In genomic region chr14:105558449-105559154, GRCh38 we compare ENCODE assay signal across 8 cellular contexts. TPM values are rescaled to one million over a fixed set of nuclear protein-coding genes. Genes with fewer than 3 reads are reported as not detected.
DNase-seq lines count a peak whose midpoint lies in the region; ATAC-seq and TF ChIP-seq lines count a peak whose summit lies in the region.
"Not testable (repeated sequence)": the region's sequence is repeated elsewhere in the genome, so short reads cannot be mapped to it uniquely, and the experiment has no call there.

No MANE protein-coding gene starts in this region.

- H2BK12ac ChIP-seq in H9 (ENCODE audit: insufficient read length, low read depth, low read length) = not testable (repeated sequence)

- not testable (repeated sequence) for H3K79me1 ChIP-seq in H9 (ENCODE audit: insufficient read depth, low read depth, low read length, poor library complexity, severe bottlenecking)

- not testable (repeated sequence) for H3K4me3 Mint-ChIP-seq in Calu3 (ENCODE audit: low read depth, unreplicated experiment); H9; activated T-cell treated with anti-CD3 and anti-CD28 coated beads, Interleukin-2, amount 50 U/mL, for 72 hours

- TF ChIP-seq CTCF in Calu3 (IDR thresholded peaks at IDR 0.05; ENCODE audit: unreplicated experiment) (peak; percentile 63), H9 (conservative IDR thresholded peaks at IDR 0.05) (0 out of 3 replicates have a peak, but pooled peaks have one; percentile 16), Panc1 (IDR thresholded peaks at IDR 0.05) (peak; percentile 55), kidney epithelial cell (IDR thresholded peaks at IDR 0.05; ENCODE audit: insufficient read depth, low read length, poor library complexity, severe bottlenecking) (peak; percentile 2), osteoblast (IDR thresholded peaks at IDR 0.05; ENCODE audit: extremely low read depth, low read depth, low read length) (peak; percentile 9)

- intact Hi-C loops in Calu3 (cut with micrococcal nuclease; ENCODE audit: unreplicated experiment); Panc1 (cut with micrococcal nuclease; ENCODE audit: unreplicated experiment); aorta (cut with DNase I): not testable (repeated sequence)

- H3K4me2 ChIP-seq in H9 (ENCODE audit: insufficient read depth, insufficient read length, low read length); osteoblast (ENCODE audit: insufficient read depth, low read length): not testable (repeated sequence)

- H3K23me2 ChIP-seq in H9 (ENCODE audit: insufficient read length, low read depth, low read length, poor library complexity, severe bottlenecking) = not testable (repeated sequence)

- H3K36me3 Mint-ChIP-seq in Calu3 (ENCODE audit: insufficient read depth, unreplicated experiment); activated T-cell treated with anti-CD3 and anti-CD28 coated beads, Interleukin-2, amount 50 U/mL, for 72 hours (ENCODE audit: insufficient read depth in 2 of 2): not testable (repeated sequence)
- peaks cover 9 to 14% (median 12%) of the 10 kb centered on the region in 3 experiments for H3K36me3 Mint-ChIP-seq in H9 (ENCODE audit: insufficient read depth in 1 of 3, low read depth in 3 of 3)

- not testable (repeated sequence) for H4K20me1 ChIP-seq in H9 (ENCODE audit: control insufficient read depth, insufficient read depth, insufficient read length); osteoblast (ENCODE audit: insufficient read depth, low read length)

- H2BK15ac ChIP-seq in H9 (ENCODE audit: low read depth, low read length) = not testable (repeated sequence)

- not testable (repeated sequence) for H2AFZ ChIP-seq in H9 (ENCODE audit: low read length); osteoblast (ENCODE audit: low read length)

- H2BK5ac ChIP-seq in H9 (ENCODE audit: insufficient read length, low read length) = not testable (repeated sequence)

- not testable (repeated sequence) for H2BK20ac ChIP-seq in H9 (ENCODE audit: low read depth, low read length, poor library complexity, severe bottlenecking)

- H3T11ph ChIP-seq in H9 (ENCODE audit: low read length) = not testable (repeated sequence)

- H3K56ac ChIP-seq in H9 (ENCODE audit: insufficient read length, low read depth, low read length) = not testable (repeated sequence)

- not testable (repeated sequence) for H3K9me3 Mint-ChIP-seq in Calu3 (ENCODE audit: low read depth, unreplicated experiment); activated T-cell treated with anti-CD3 and anti-CD28 coated beads, Interleukin-2, amount 50 U/mL, for 72 hours
- H3K9me3 Mint-ChIP-seq in H9 = peaks cover 47 to 59% of the 10 kb centered on the region in 2 experiments

- not testable (repeated sequence) for H4K91ac ChIP-seq in H9 (ENCODE audit: insufficient read length, low read depth, low read length)

- CTCF ChIA-PET in Calu3 (lab: Charles Lee); Panc1 (lab: Charles Lee): not testable (repeated sequence)

- H3K4me1 Mint-ChIP-seq in Calu3 (ENCODE audit: low read depth, unreplicated experiment); H9: not testable (repeated sequence)
- H3K4me1 Mint-ChIP-seq in activated T-cell treated with anti-CD3 and anti-CD28 coated beads, Interleukin-2, amount 50 U/mL, for 72 hours (ENCODE audit: low read depth) = peaks cover 16% of the 10 kb centered on the region

- not testable (repeated sequence) for H3K23ac ChIP-seq in H9 (ENCODE audit: insufficient read length, low read depth, low read length)

- BruUV-seq in Calu3 (replicated peaks; lab: Mats Ljungman, UMichigan); Panc1 (replicated peaks; lab: Mats Ljungman, UMichigan): not testable (repeated sequence)

- peaks cover 27% of the 10 kb centered on the region for H3K9me3 ChIP-seq in H9 (ENCODE audit: control insufficient read depth, low read depth, low read length)
- not testable (repeated sequence) for H3K9me3 ChIP-seq in Panc1 (ENCODE audit: control insufficient read depth, insufficient read depth, low read depth, low read length); osteoblast (ENCODE audit: low read depth, low read length); aorta (ENCODE audit: control insufficient read depth, low read length)

- WGBS in H9 (ENCODE audit: extremely low coverage, insufficient read length, low lambda C conversion rate) = no CpG with 5 or more reads among the region's 28 CpGs
- 79 to 83% methylated on average over 16 to 19 of the region's 28 CpGs for WGBS in aorta, 2 donors

- H3K79me2 ChIP-seq in H9 (ENCODE audit: insufficient read depth, low read length); osteoblast (ENCODE audit: insufficient read depth, low read length): not testable (repeated sequence)

- H3K4me3 ChIP-seq in Panc1 (ENCODE audit: low read depth in 2 of 2, low read length in 2 of 2); kidney epithelial cell (ENCODE audit: low read depth, low read length); osteoblast (ENCODE audit: insufficient read depth, low read length); aorta (ENCODE audit: low read length in 2 of 2): not testable (repeated sequence)

- H3K4me1 ChIP-seq in H9 (ENCODE audit: insufficient read depth, low read length); Panc1 (ENCODE audit: control insufficient read depth, insufficient read depth, low read length); osteoblast (ENCODE audit: insufficient read depth, low read length); aorta (ENCODE audit: control insufficient read depth in 1 of 2, insufficient read depth in 2 of 2, low read length in 2 of 2): not testable (repeated sequence)

- not testable (repeated sequence) for ATAC-seq in Panc1
- peak; percentile 27 to 44 for ATAC-seq in activated T-cell treated with anti-CD3 and anti-CD28 coated beads, Interleukin-2, amount 50 U/mL, for 72 hours (replicated peaks in 1 of 2)
- ATAC-seq in esophagus mucosa (peak; percentile 17), aorta (ENCODE audit: low FRiP score) (peak; percentile 17)

- DNase-seq in Calu3; H9; Panc1 (ENCODE audit: low read depth, low spot score); activated T-cell treated with anti-CD3 and anti-CD28 coated beads, Interleukin-2, amount 50 U/mL, for 72 hours; kidney epithelial cell (ENCODE audit: low read depth); osteoblast (ENCODE audit: insufficient read length, low spot score, missing footprints); aorta: not testable (repeated sequence)

- not testable (repeated sequence) for H2BK120ac ChIP-seq in H9 (ENCODE audit: low read depth, low read length, poor library complexity, severe bottlenecking)

- in situ Hi-C loops in Panc1 (cut with HindIII; ENCODE audit: low pct_unique_long_range_greater_than_20kb, low sequenced_read_pairs) = not testable (repeated sequence)

- not testable (repeated sequence) for H3K9ac ChIP-seq in H9 (ENCODE audit: extremely low read depth, insufficient read length, low read length)

- not testable (repeated sequence) for H2AK5ac ChIP-seq in H9 (ENCODE audit: insufficient read length, low read length)

- not testable (repeated sequence) for H3K27ac ChIP-seq in H9 (ENCODE audit: insufficient read length, low read depth, low read length); Panc1 (ENCODE audit: low read length); osteoblast (ENCODE audit: low read depth, low read length); aorta (ENCODE audit: low read depth in 1 of 2, low read length in 2 of 2)

- H3K27me3 ChIP-seq in H9 (ENCODE audit: insufficient read depth, low read length); Panc1 (ENCODE audit: control insufficient read depth, insufficient read depth, low read length); kidney epithelial cell (ENCODE audit: control insufficient read depth, insufficient read depth, low read length); osteoblast (ENCODE audit: insufficient read depth, low read length); aorta (ENCODE audit: control insufficient read depth in 1 of 2, insufficient read depth in 2 of 2, low read length in 1 of 2): not testable (repeated sequence)

- H3K14ac ChIP-seq in H9 (ENCODE audit: insufficient read depth, low read length) = not testable (repeated sequence)

- not testable (repeated sequence) for H3K4ac ChIP-seq in H9 (ENCODE audit: low read depth, low read length)

- H3K36me3 ChIP-seq in Panc1 (ENCODE audit: control insufficient read depth, insufficient read depth, low read length); kidney epithelial cell (ENCODE audit: control insufficient read depth, insufficient read depth, low read length); osteoblast (ENCODE audit: insufficient read depth, low read length); aorta (ENCODE audit: control insufficient read depth in 1 of 2, insufficient read depth in 2 of 2, low read length in 1 of 2): not testable (repeated sequence)

- H4K8ac ChIP-seq in H9 (replicated peaks; ENCODE audit: insufficient read length, low read depth, low read length) = not testable (repeated sequence)

- peaks cover 39% of the 10 kb centered on the region for H3K27me3 Mint-ChIP-seq in Calu3 (ENCODE audit: unreplicated experiment)
- H3K27me3 Mint-ChIP-seq in H9 (ENCODE audit: low read depth); activated T-cell treated with anti-CD3 and anti-CD28 coated beads, Interleukin-2, amount 50 U/mL, for 72 hours (ENCODE audit: low read depth): not testable (repeated sequence)

- H3K27ac Mint-ChIP-seq in Calu3 (ENCODE audit: unreplicated experiment); H9; activated T-cell treated with anti-CD3 and anti-CD28 coated beads, Interleukin-2, amount 50 U/mL, for 72 hours: not testable (repeated sequence)

- H4K5ac ChIP-seq in H9 (ENCODE audit: insufficient read length, low read depth, low read length) = not testable (repeated sequence)

- POLR2A ChIA-PET in Panc1 (lab: Charles Lee) = not testable (repeated sequence)

- H3K18ac ChIP-seq in H9 (ENCODE audit: insufficient read length, low read depth, low read length) = not testable (repeated sequence)

RNA-seq across cellular contexts. Expression of gene TMEM121, which starts 32.2 kb away (rescaled TPM):
- total RNA-seq in Calu3 (2022) = 0.38 and 0.42 TPM in 2 replicates
- 1.0 and 2.6 TPM in 2 replicates for total RNA-seq in H9 (2021)
- total RNA-seq in Panc1 (2021; ENCODE audit: unreplicated experiment) = 4.6 TPM
- polyA plus RNA-seq in Panc1 (2012; ENCODE audit: insufficient read length) = 8.4 TPM
- 1 to 10 TPM; 6.3 to 7.9 TPM for total RNA-seq in activated T-cell treated with anti-CD3 and anti-CD28 coated beads, Interleukin-2, amount 50 U/mL, for 72 hours
- total RNA-seq in esophagus mucosa = 0.48 TPM
- 10.1 and 13.4 TPM in 2 replicates for total RNA-seq in kidney epithelial cell
- total RNA-seq in osteoblast = 1.8 and 2.7 TPM in 2 replicates
- total RNA-seq in aorta = 1 to 10 TPM; 1.9 to 7.5 TPM
- 1 to 10 TPM in 1 of 2 donors, under 1 TPM in 1; 0.75 to 4.2 TPM for polyA plus RNA-seq in aorta

Comparison
In these comparisons a context has a peak if more than half of its experiments do, and no peak if none do; other contexts are left out.
1. CTCF ChIP-seq: peak in every context shown above with its lines; median percentile 63 in Calu3; 55 in Panc1; 16 in H9; 9 in osteoblast; 2 in kidney epithelial cell.